16 cellular contexts compared by ENCODE assay signal in genomic region chr20:14444106-14444505, GRCh38.
A peak's percentile ranks its signal among the peaks of the same experiment; 100 is the strongest.
DNase-seq lines count a peak whose midpoint lies in the region; ATAC-seq and TF ChIP-seq lines count a peak whose summit lies in the region.
"Had no signal": no experiment of that assay in that cellular context is flagged by ENCODE, and none has a peak within 500 bp of the region (broad histone marks: within the 10 kb centered on the region; RNA-seq: fewer than 3 reads in every experiment).

No MANE protein-coding gene starts in this region.

- H3K4me3 ChIP-seq in breast epithelium (no peak overlapping the region), body of pancreas (no peak overlapping the region), testis (no peak overlapping the region)
- H3K4me3 ChIP-seq in CD8-positive, alpha-beta T cell (ENCODE audit: low read depth, low read length): no peak overlapping the region

- H3K4me3 Mint-ChIP-seq in MCF 10A (ENCODE audit: unreplicated experiment): no peak overlapping the region
- H3K4me3 Mint-ChIP-seq in CD8-positive, alpha-beta T cell: no peak overlapping the region
- H3K4me3 Mint-ChIP-seq: CD14-positive monocyte, H9 had no signal

- H3K9me3 Mint-ChIP-seq in MCF 10A (ENCODE audit: unreplicated experiment): no peaks in the 10 kb centered on the region
- H3K9me3 Mint-ChIP-seq in CD8-positive, alpha-beta T cell: peaks cover 13% of the 10 kb centered on the region

- peak; percentile 60 for DNase-seq in MCF 10A (ENCODE audit: unreplicated experiment)
- no peak for DNase-seq in breast epithelium (ENCODE audit: low spot score in 2 of 2)
- DNase-seq in OCI-M1 (lab: John Stamatoyannopoulos, UW): peak; percentile 4
- peak; percentile 40 for DNase-seq in fibroblast of peridontal ligament (ENCODE audit: extremely low read depth)
- DNase-seq in body of pancreas: no peak
- no peak for DNase-seq in CD8-positive, alpha-beta T cell
- DNase-seq in testis: no peak
- DNase-seq: Caco-2, H9, NCI-H1105 treated with DMSO at 0.1 percent for 48 hours, NCI-H187 treated with DMSO at 0.1 percent for 48 hours, NCI-H446, NCI-H748 treated with DMSO at 0.1 percent for 48 hours, SHP77 treated with DMSO at 0.1 percent for 48 hours had no signal

- intact Hi-C loops in MCF 10A (cut with micrococcal nuclease): no loop called here
- intact Hi-C loops in breast epithelium (cut with DNase I; ENCODE audit: low total_unique reads): no loop called here
- intact Hi-C loops in body of pancreas (cut with DNase I): no loop called here
- intact Hi-C loops in CD8-positive, alpha-beta T cell (cut with DNase I, micrococcal nuclease): no loop called here
- intact Hi-C loops in testis (cut with DNase I; ENCODE audit: low total_unique reads): no loop called here

- TF ChIP-seq CTCF in MCF 10A (IDR thresholded peaks at IDR 0.05; ENCODE audit: unreplicated experiment): no peak
- TF ChIP-seq CTCF in breast epithelium (IDR thresholded peaks at IDR 0.05): no peak
- no peak for TF ChIP-seq CTCF in body of pancreas (IDR thresholded peaks at IDR 0.05)
- TF ChIP-seq CTCF in CD8-positive, alpha-beta T cell (IDR thresholded peaks at IDR 0.05): no peak
- no peak for TF ChIP-seq CTCF in testis (IDR thresholded peaks at IDR 0.05)

- H3K36me3 ChIP-seq in breast epithelium (no peaks in the 10 kb centered on the region), body of pancreas (replicated peaks in 1 of 2; ENCODE audit: insufficient read depth in 1 of 2, low read depth in 2 of 2) (no peaks in the 10 kb centered on the region), testis (ENCODE audit: low read depth, missing control alignments) (no peaks in the 10 kb centered on the region)
- no peaks in the 10 kb centered on the region for H3K36me3 ChIP-seq in CD8-positive, alpha-beta T cell (ENCODE audit: insufficient read depth, low read length)

- H3K27ac ChIP-seq in breast epithelium (no peak overlapping the region), body of pancreas (no peak overlapping the region), testis (no peak overlapping the region)
- no peak overlapping the region for H3K27ac ChIP-seq in CD8-positive, alpha-beta T cell (ENCODE audit: low read depth, low read length)

- BruUV-seq in MCF 10A (replicated peaks; lab: Mats Ljungman, UMichigan): no TSS peak

- H3K4me1 Mint-ChIP-seq in MCF 10A (ENCODE audit: insufficient read depth, unreplicated experiment): peaks cover 22% of the 10 kb centered on the region
- no peaks in the 10 kb centered on the region for H3K4me1 Mint-ChIP-seq in CD8-positive, alpha-beta T cell (ENCODE audit: low read depth)
- H3K4me1 Mint-ChIP-seq: CD14-positive monocyte had no signal

- ATAC-seq in body of pancreas (no peak), GM19452 (IDR thresholded peaks at IDR 0.05; ENCODE audit: unreplicated experiment) (no peak)
- no peak for ATAC-seq in CD8-positive, alpha-beta T cell

- WGBS in body of pancreas, 2 donors: 65 to 70% methylated on average over 3 of the region's 3 CpGs
- 57 to 59% methylated on average over 3 of the region's 3 CpGs for WGBS in testis, 2 donors

- no peak overlapping the region for H3K27ac Mint-ChIP-seq in MCF 10A (ENCODE audit: low read depth, unreplicated experiment)
- no peak overlapping the region for H3K27ac Mint-ChIP-seq in CD8-positive, alpha-beta T cell
- H3K27ac Mint-ChIP-seq: CD14-positive monocyte, H9 had no signal

- POLR2A ChIA-PET in MCF 10A (lab: Yijun Ruan, JAX): interaction anchor here (1.0 kb wide), 1 partner anchor 44 kb away, joined by 3 read pairs; no protein-coding TSS in a partner anchor
- POLR2A ChIA-PET in CD8-positive, alpha-beta T cell (lab: Charles Lee): no interaction called here

- no peaks in the 10 kb centered on the region for H3K27me3 Mint-ChIP-seq in MCF 10A (ENCODE audit: insufficient read depth, unreplicated experiment)
- H3K27me3 Mint-ChIP-seq in CD8-positive, alpha-beta T cell (ENCODE audit: low read depth): no peaks in the 10 kb centered on the region

- H3K27me3 ChIP-seq in breast epithelium (no peaks in the 10 kb centered on the region), body of pancreas (no peaks in the 10 kb centered on the region), testis (no peaks in the 10 kb centered on the region)
- no peaks in the 10 kb centered on the region for H3K27me3 ChIP-seq in CD8-positive, alpha-beta T cell (ENCODE audit: insufficient read depth, low read length)

- no peaks in the 10 kb centered on the region for H3K4me1 ChIP-seq in breast epithelium
- H3K4me1 ChIP-seq in body of pancreas: no peaks in the 10 kb centered on the region
- no peaks in the 10 kb centered on the region for H3K4me1 ChIP-seq in CD8-positive, alpha-beta T cell (ENCODE audit: insufficient read depth, low read length)
- no peaks in the 10 kb centered on the region for H3K4me1 ChIP-seq in testis
- H3K4me1 ChIP-seq: Caco-2 had no signal

- no peaks in the 10 kb centered on the region for H3K36me3 Mint-ChIP-seq in MCF 10A (ENCODE audit: insufficient read depth, unreplicated experiment)
- no peaks in the 10 kb centered on the region for H3K36me3 Mint-ChIP-seq in CD8-positive, alpha-beta T cell
- H3K36me3 Mint-ChIP-seq: CD14-positive monocyte had no signal

- no peak for TF ChIP-seq POLR2A in breast epithelium (IDR thresholded peaks at IDR 0.05)
- TF ChIP-seq POLR2A in body of pancreas (IDR thresholded peaks at IDR 0.05): no peak
- no peak for TF ChIP-seq POLR2A in testis (IDR thresholded peaks at IDR 0.05)

- no peaks in the 10 kb centered on the region for H3K9me3 ChIP-seq in breast epithelium
- H3K9me3 ChIP-seq in body of pancreas: no peaks in the 10 kb centered on the region
- no peaks in the 10 kb centered on the region for H3K9me3 ChIP-seq in CD8-positive, alpha-beta T cell (ENCODE audit: low read length)
- no peaks in the 10 kb centered on the region for H3K9me3 ChIP-seq in testis
- H3K9me3 ChIP-seq: Caco-2 had no signal

- CTCF ChIA-PET in MCF 10A (lab: Yijun Ruan, JAX): interaction anchor here (0.6 kb wide), 1 partner anchor 16 kb away, joined by 3 read pairs; no protein-coding TSS in a partner anchor
- CTCF ChIA-PET in CD8-positive, alpha-beta T cell (lab: Charles Lee): no interaction called here

Comparison
In these comparisons a context has a peak if more than half of its experiments do, and no peak if none do; other contexts are left out.
1. DNase-seq: peak in MCF 10A (single experiment), OCI-M1 (single experiment) and fibroblast of peridontal ligament (single experiment); none in breast epithelium (0 of 2), body of pancreas (0 of 4), CD8-positive, alpha-beta T cell (0 of 7) and testis (single experiment).